Comparison of ENCODE assay signal across 9 cellular contexts in the genomic region with DNA sequence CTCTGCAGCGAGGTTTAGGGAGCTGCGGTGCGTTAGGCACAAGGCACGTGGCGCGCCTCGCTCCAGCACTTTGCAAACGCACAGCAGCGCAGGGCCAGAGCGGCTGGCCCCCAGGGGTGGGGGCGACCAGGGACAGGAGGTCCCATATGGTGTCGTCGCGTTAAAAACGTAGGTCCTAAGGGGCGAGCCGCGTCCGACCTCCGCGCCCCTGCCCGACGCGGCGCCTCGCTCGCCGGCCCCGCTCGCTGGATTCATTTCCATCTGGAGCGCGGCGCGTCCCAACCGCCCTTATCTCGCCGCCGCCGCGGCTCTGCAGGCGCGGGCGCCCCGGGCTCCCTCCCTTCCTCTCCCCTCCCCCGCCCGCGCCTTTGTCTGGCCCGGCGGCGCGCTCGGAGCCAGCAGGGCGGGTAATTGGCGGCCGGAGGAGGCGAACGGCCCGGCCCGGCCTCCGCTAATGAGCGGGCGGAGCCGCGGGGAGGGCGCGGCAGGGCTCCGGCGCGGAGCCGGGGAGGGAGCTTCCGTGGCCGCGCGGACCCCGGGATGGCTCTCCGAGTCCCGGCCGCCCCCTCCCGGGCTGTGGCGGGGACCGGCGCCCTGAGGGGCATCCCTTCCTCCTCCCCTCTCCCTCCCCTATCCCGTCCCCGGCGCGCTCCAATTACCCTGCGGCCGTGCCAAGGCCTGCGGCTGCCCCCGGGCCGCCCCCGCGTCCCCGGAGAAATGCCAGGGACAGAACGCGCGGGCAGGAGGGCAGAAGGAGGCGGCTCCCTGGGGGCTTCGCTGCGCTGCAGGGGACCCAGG.
DNase-seq lines count a peak whose midpoint lies in the region; ATAC-seq, FAIRE-seq and TF ChIP-seq lines count a peak whose summit lies in the region.
"Had no signal": no experiment of that assay in that cellular context is flagged by ENCODE, and none has a peak within 500 bp of the region (broad histone marks: within the 10 kb centered on the region; RNA-seq: fewer than 3 reads in every experiment).

No MANE protein-coding gene starts in this region.

- H3K9ac ChIP-seq in astrocyte (ENCODE audit: low read length) (peak overlapping the region; percentile 31), rectal smooth muscle tissue (ENCODE audit: low read length) (no peak overlapping the region)

- peak overlapping the region; percentile 63 for H2AFZ ChIP-seq in astrocyte (ENCODE audit: low read depth, low read length)

- no peaks in the 10 kb centered on the region for H3K9me3 ChIP-seq in astrocyte (ENCODE audit: insufficient read depth, low read depth, low read length)

- H3K36me3 ChIP-seq in astrocyte (ENCODE audit: insufficient read depth, low read length): no peaks in the 10 kb centered on the region
- no peaks in the 10 kb centered on the region for H3K36me3 ChIP-seq in rectal smooth muscle tissue (ENCODE audit: control insufficient read depth, insufficient read depth, low read length)

- H3K4me1 Mint-ChIP-seq in astrocyte (ENCODE audit: low read depth, unreplicated experiment): peaks cover 6% of the 10 kb centered on the region
- H3K4me1 Mint-ChIP-seq: activated naive CD4-positive, alpha-beta T cell treated with anti-CD3 and anti-CD28 coated beads, Interleukin-2, amount 50 U/mL, for 24 hours had no signal

- peak overlapping the region; percentile 79 for H3K4me2 ChIP-seq in astrocyte (ENCODE audit: low read length)

- H3K27ac Mint-ChIP-seq in astrocyte (ENCODE audit: unreplicated experiment): no peak overlapping the region

- H3K27me3 ChIP-seq in astrocyte (ENCODE audit: insufficient read depth, low read length): no peaks in the 10 kb centered on the region
- peaks cover 8% of the 10 kb centered on the region for H3K27me3 ChIP-seq in rectal smooth muscle tissue (ENCODE audit: control insufficient read depth, insufficient read depth, low read length)

- no peaks in the 10 kb centered on the region for H3K36me3 Mint-ChIP-seq in astrocyte (ENCODE audit: low read depth, unreplicated experiment)
- H3K36me3 Mint-ChIP-seq: activated naive CD4-positive, alpha-beta T cell treated with anti-CD3 and anti-CD28 coated beads, Interleukin-2, amount 50 U/mL, for 24 hours had no signal

- H3K4me3 Mint-ChIP-seq in astrocyte (ENCODE audit: unreplicated experiment): no peak overlapping the region

- ATAC-seq in HG02885 (IDR thresholded peaks at IDR 0.05; ENCODE audit: poor library complexity, unreplicated experiment) (no peak), HG03521 (IDR thresholded peaks at IDR 0.05; ENCODE audit: unreplicated experiment) (no peak)

- no peaks in the 10 kb centered on the region for H4K20me1 ChIP-seq in astrocyte (ENCODE audit: insufficient read depth, low read length)

- DNase-seq in NCI-H82 (lab: John Stamatoyannopoulos, UW) (peak; percentile 84), NCI-H82 treated with DMSO at 0.1 percent for 48 hours (lab: John Stamatoyannopoulos, UW; ENCODE audit: unreplicated experiment) (no peak), NCI-H526 treated with DMSO at 0.1 percent for 48 hours (lab: John Stamatoyannopoulos, UW) (peak; percentile 80), astrocyte (ENCODE audit: low read depth) (no peak), hepatic stellate cell (ENCODE audit: low spot score) (peak; percentile 27)

- peaks cover 31% of the 10 kb centered on the region for H3K27me3 Mint-ChIP-seq in astrocyte (ENCODE audit: low read depth, unreplicated experiment)

- TF ChIP-seq CTCF in astrocyte (IDR thresholded peaks at IDR 0.05; ENCODE audit: insufficient read depth, low read depth, low read length): no peak

- peaks cover 3% of the 10 kb centered on the region for H3K9me3 Mint-ChIP-seq in astrocyte (ENCODE audit: unreplicated experiment)
- H3K9me3 Mint-ChIP-seq: activated naive CD4-positive, alpha-beta T cell treated with anti-CD3 and anti-CD28 coated beads, Interleukin-2, amount 50 U/mL, for 24 hours had no signal

- H3K27ac ChIP-seq in astrocyte (ENCODE audit: low read depth, low read length) (no peak overlapping the region), rectal smooth muscle tissue (ENCODE audit: low read depth, low read length) (peak overlapping the region; percentile 22)

- H3K4me3 ChIP-seq in astrocyte (ENCODE audit: insufficient read depth, low read depth, low read length): peak overlapping the region; percentile 28
- peak overlapping the region; percentile 40 for H3K4me3 ChIP-seq in rectal smooth muscle tissue (ENCODE audit: low read length)

- H3K79me2 ChIP-seq in astrocyte (ENCODE audit: insufficient read depth, low read length): no peaks in the 10 kb centered on the region

- FAIRE-seq in astrocyte (lab: Jason Lieb, UNC): no peak

- H3K4me1 ChIP-seq in astrocyte (ENCODE audit: insufficient read depth, low read length) (peaks cover 4% of the 10 kb centered on the region), rectal smooth muscle tissue (ENCODE audit: control insufficient read depth, insufficient read depth, low read length) (peaks cover 4% of the 10 kb centered on the region)

Comparison
In these comparisons a context has a peak if more than half of its experiments do, and no peak if none do; other contexts are left out.
1. DNase-seq: peak in NCI-H82 (single experiment), NCI-H526 treated with DMSO at 0.1 percent for 48 hours (single experiment) and hepatic stellate cell (single experiment); none in NCI-H82 treated with DMSO at 0.1 percent for 48 hours (single experiment) and astrocyte (single experiment).